1 cellular context compared by ENCODE assay signal in genomic region chr4:8225704-8226443, GRCh38.
TF ChIP-seq lines count a peak whose summit lies in the region.

No MANE protein-coding gene starts in this region.

TF ChIP-seq in GM23338, 12 proteins besides CTCF, POLR2A, EP300 and RAD21 (continued from another document):
- TF ChIP-seq ZNF462 (CRISPR knock-in tag; IDR thresholded peaks at IDR 0.05) = no peak
- no peak for TF ChIP-seq EZH2 (IDR thresholded peaks at IDR 0.05; ENCODE audit: low read depth, unreplicated experiment)
- TF ChIP-seq POLR2AphosphoS5 (IDR thresholded peaks at IDR 0.05; ENCODE audit: low read depth) = no peak
- no peak for TF ChIP-seq NANOG (IDR thresholded peaks at IDR 0.05; ENCODE audit: borderline replicate concordance)
- no peak for TF ChIP-seq CREB1 (CRISPR knock-in tag; IDR thresholded peaks at IDR 0.05; ENCODE audit: low read depth)
- no peak for TF ChIP-seq ZNF114 (CRISPR knock-in tag; IDR thresholded peaks at IDR 0.05)
